Comparison of ENCODE assay signal across 1 cellular context in genomic region chr14:92512807-92513203, GRCh38.
TF ChIP-seq lines count a peak whose summit lies in the region.

No MANE protein-coding gene starts in this region.

TF ChIP-seq in endothelial cell of umbilical vein, 7 proteins besides CTCF, POLR2A, EP300 and RAD21:
- TF ChIP-seq, protein P1, sequence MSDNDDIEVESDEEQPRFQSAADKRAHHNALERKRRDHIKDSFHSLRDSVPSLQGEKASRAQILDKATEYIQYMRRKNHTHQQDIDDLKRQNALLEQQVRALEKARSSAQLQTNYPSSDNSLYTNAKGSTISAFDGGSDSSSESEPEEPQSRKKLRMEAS (IDR thresholded peaks at IDR 0.05; ENCODE audit: insufficient read depth, insufficient read length): no peak
- TF ChIP-seq POLR2AphosphoS5 (IDR thresholded peaks at IDR 0.05; ENCODE audit: insufficient read depth, low read depth, low read length) (no peak), JUN (IDR thresholded peaks at IDR 0.05; ENCODE audit: borderline replicate concordance, insufficient read depth, insufficient read length, low read depth) (no peak), MYC (IDR thresholded peaks at IDR 0.05; ENCODE audit: low read depth, low read length) (no peak), FOS (IDR thresholded peaks at IDR 0.05; ENCODE audit: borderline replicate concordance, insufficient read depth, low read length) (no peak), GATA2 (IDR thresholded peaks at IDR 0.05; ENCODE audit: insufficient read depth, insufficient read length, low read depth, low read length) (no peak), EZH2 (IDR thresholded peaks at IDR 0.05; ENCODE audit: borderline replicate concordance, low read depth, low read length, severe bottlenecking) (no peak)
